Comparison of ENCODE assay signal across 20 cellular contexts in the genomic region with DNA sequence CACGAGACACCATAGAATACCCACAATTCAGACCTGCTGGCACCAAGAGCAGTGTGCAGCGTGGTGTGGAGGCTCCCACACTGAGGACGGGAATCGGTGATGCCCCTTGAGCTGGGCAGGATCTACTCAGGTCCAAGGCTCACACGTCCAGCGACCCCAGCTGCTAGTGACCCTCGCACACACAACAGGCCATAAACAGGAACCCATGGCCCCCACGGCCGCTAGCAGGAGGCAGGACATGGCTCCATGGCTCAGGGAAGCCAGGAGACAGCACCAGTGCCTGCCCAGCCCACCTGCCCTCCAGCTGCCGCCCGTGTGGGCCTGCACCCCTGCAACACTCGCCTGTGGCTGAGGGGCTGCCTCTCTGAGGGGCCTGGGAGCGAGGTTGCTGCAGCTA. TPM values are rescaled to one million over a fixed set of nuclear protein-coding genes. Genes with fewer than 3 reads are reported as not detected.
A peak's percentile ranks its signal among the peaks of the same experiment; 100 is the strongest.
DNase-seq lines count a peak whose midpoint lies in the region; ATAC-seq and TF ChIP-seq lines count a peak whose summit lies in the region.
"Had no signal": no experiment of that assay in that cellular context is flagged by ENCODE, and none has a peak within 500 bp of the region (broad histone marks: within the 10 kb centered on the region; RNA-seq: fewer than 3 reads in every experiment).

No MANE protein-coding gene starts in this region.

- H3K27me3 Mint-ChIP-seq in activated CD8-positive, alpha-beta memory T cell treated with anti-CD3 and anti-CD28 coated beads, Interleukin-2, amount 10 ng/mL, durations not matched to agents 7 days and 5 days, result peaks cover 16% of the 10 kb centered on the region

- H3K4me1 ChIP-seq in mucosa of descending colon (ENCODE audit: low read depth) (peaks cover 3% of the 10 kb centered on the region), suprapubic skin (peaks cover 5% of the 10 kb centered on the region)

- no peak for TF ChIP-seq EP300 in suprapubic skin (IDR thresholded peaks at IDR 0.05)

- H3K27me3 ChIP-seq in suprapubic skin, result peaks cover 50% of the 10 kb centered on the region

- no peak for TF ChIP-seq CTCF in GM13976 (IDR thresholded peaks at IDR 0.05; ENCODE audit: borderline replicate concordance, control extremely low read depth, extremely low read depth, insufficient read depth, missing control alignments)
- TF ChIP-seq CTCF in mucosa of descending colon (IDR thresholded peaks at IDR 0.05), result no peak
- no peak for TF ChIP-seq CTCF in suprapubic skin (IDR thresholded peaks at IDR 0.05)

- no peak overlapping the region for H3K27ac ChIP-seq in suprapubic skin
- H3K27ac ChIP-seq: RWPE1, SJSA1 had no signal

- intact Hi-C loops in mucosa of descending colon (cut with DNase I, micrococcal nuclease), result no loop called here

- no peaks in the 10 kb centered on the region for H3K36me3 Mint-ChIP-seq in activated CD8-positive, alpha-beta memory T cell treated with anti-CD3 and anti-CD28 coated beads, Interleukin-2, amount 10 ng/mL, durations not matched to agents 7 days and 5 days
- H3K36me3 Mint-ChIP-seq: CD14-positive monocyte had no signal

- no peak overlapping the region for H3K4me3 Mint-ChIP-seq in activated CD8-positive, alpha-beta memory T cell treated with anti-CD3 and anti-CD28 coated beads, Interleukin-2, amount 10 ng/mL, durations not matched to agents 7 days and 5 days
- H3K4me3 Mint-ChIP-seq: H9 had no signal

- H3K27ac Mint-ChIP-seq in activated CD8-positive, alpha-beta memory T cell treated with anti-CD3 and anti-CD28 coated beads, Interleukin-2, amount 10 ng/mL, durations not matched to agents 7 days and 5 days, result no peak overlapping the region
- H3K27ac Mint-ChIP-seq: H9 had no signal

- ATAC-seq in activated CD8-positive, alpha-beta memory T cell treated with anti-CD3 and anti-CD28 coated beads, Interleukin-2, amount 10 ng/mL, durations not matched to agents 7 days and 5 days, result no peak
- peak; percentile 16 for ATAC-seq in mucosa of descending colon
- ATAC-seq in GM19463 (IDR thresholded peaks at IDR 0.05; ENCODE audit: unreplicated experiment), result no peak

- H3K4me1 Mint-ChIP-seq in activated CD8-positive, alpha-beta memory T cell treated with anti-CD3 and anti-CD28 coated beads, Interleukin-2, amount 10 ng/mL, durations not matched to agents 7 days and 5 days, result no peaks in the 10 kb centered on the region
- H3K4me1 Mint-ChIP-seq: CD14-positive monocyte had no signal

- TF ChIP-seq POLR2A in suprapubic skin (IDR thresholded peaks at IDR 0.05), result no peak

- H3K36me3 ChIP-seq in mucosa of descending colon (ENCODE audit: low read depth) (no peaks in the 10 kb centered on the region), suprapubic skin (no peaks in the 10 kb centered on the region)
- H3K36me3 ChIP-seq: SJSA1 had no signal

- WGBS in suprapubic skin, result 88% methylated on average over 6 of the region's 13 CpGs

- H3K4me3 ChIP-seq in mucosa of descending colon, result no peak overlapping the region
- no peak overlapping the region for H3K4me3 ChIP-seq in suprapubic skin
- H3K4me3 ChIP-seq: SJSA1 had no signal

- H3K9me3 Mint-ChIP-seq in activated CD8-positive, alpha-beta memory T cell treated with anti-CD3 and anti-CD28 coated beads, Interleukin-2, amount 10 ng/mL, durations not matched to agents 7 days and 5 days (ENCODE audit: low read depth), result no peaks in the 10 kb centered on the region

- DNase-seq in GM13976 (ENCODE audit: low spot score) (peak; percentile 15), mucosa of descending colon (no peak), suprapubic skin (ENCODE audit: low spot score in 2 of 2) (peak; percentile 44 to 55)
- peak; percentile 30 for DNase-seq in activated CD8-positive, alpha-beta memory T cell treated with anti-CD3 and anti-CD28 coated beads, Interleukin-2, amount 10 ng/mL, durations not matched to agents 7 days and 5 days
- DNase-seq in stimulated activated naive CD4-positive, alpha-beta T cell treated with Interleukin-2 at 50 U/mL for 16 hours (lab: John Stamatoyannopoulos, UW), result no peak
- DNase-seq in activated CD4-positive, CD25-positive, alpha-beta regulatory T cell treated with anti-CD3 and anti-CD28 coated beads, Interleukin-2, amount 50 U/mL, for 72 hours, result no peak
- DNase-seq: COR-L47; DMS153; EL; H9; NCI-H1417; NCI-H2029 treated with DMSO at 0.1 percent for 48 hours; NCI-H2171 treated with DMSO at 0.1 percent for 48 hours; NCI-H446 treated with DMSO at 0.1 percent for 48 hours; NK-92 treated with Interleukin-12 subunit alpha and Interleukin-12 subunit beta, amount 100 ng/mL, for 24 hours; OCI-M1 had no signal

- CTCF ChIA-PET in activated CD8-positive, alpha-beta memory T cell treated with anti-CD3 and anti-CD28 coated beads, Interleukin-2, amount 10 ng/mL, durations not matched to agents 7 days and 5 days (lab: Charles Lee), result interaction anchor here (1.3 kb wide), 1 partner anchor 379 kb away, joined by 3 read pairs; no protein-coding TSS in a partner anchor

- no peaks in the 10 kb centered on the region for H3K9me3 ChIP-seq in mucosa of descending colon
- no peaks in the 10 kb centered on the region for H3K9me3 ChIP-seq in suprapubic skin

- in situ Hi-C loops in GM13976 (cut with MboI; ENCODE audit: low sequenced_read_pairs, unreplicated experiment), result no loop called here

RNA-seq across cellular contexts. Expression of a gene that starts 43.4 kb away (rescaled TPM):
- total RNA-seq in activated CD8-positive, alpha-beta memory T cell treated with anti-CD3 and anti-CD28 coated beads, Interleukin-2, amount 10 ng/mL, durations not matched to agents 7 days and 5 days, result 1 to 10 TPM; 1.3 to 1.7 TPM
- total RNA-seq in mucosa of descending colon (100 to 1,000 TPM in 1 of 3 donors, 10 to 100 TPM in 2; 29.2 to 272 (median 77.7) TPM), suprapubic skin (1 to 10 TPM; 3.7 to 5.9 (median 4.3) TPM)

RNA-seq across cellular contexts. Expression of a gene that starts 44.5 kb away (rescaled TPM):
- total RNA-seq in activated CD8-positive, alpha-beta memory T cell treated with anti-CD3 and anti-CD28 coated beads, Interleukin-2, amount 10 ng/mL, durations not matched to agents 7 days and 5 days, result 10 to 100 TPM; 32.2 to 40.5 TPM
- total RNA-seq in mucosa of descending colon (1 to 10 TPM; 7.3 to 9.7 (median 8.8) TPM), suprapubic skin (10 to 100 TPM in 2 of 4 donors, 1 to 10 TPM in 2; 8.3 to 13.6 (median 10.9) TPM)

Comparison
In these comparisons a context has a peak if more than half of its experiments do, and no peak if none do; other contexts are left out.
1. DNase-seq: peak in GM13976 (single experiment), activated CD8-positive, alpha-beta memory T cell treated with anti-CD3 and anti-CD28 coated beads, Interleukin-2, amount 10 ng/mL, durations not matched to agents 7 days and 5 days (single experiment) and suprapubic skin (2 of 2); none in mucosa of descending colon (0 of 3), stimulated activated naive CD4-positive, alpha-beta T cell treated with Interleukin-2 at 50 U/mL for 16 hours (single experiment) and activated CD4-positive, CD25-positive, alpha-beta regulatory T cell treated with anti-CD3 and anti-CD28 coated beads, Interleukin-2, amount 50 U/mL, for 72 hours (single experiment).
2. RNA of a gene that starts 43.4 kb away (total RNA-seq): 29.2 to 272 TPM in mucosa of descending colon; 3.7 to 5.9 TPM in suprapubic skin and 1.3 to 1.7 TPM in activated CD8-positive, alpha-beta memory T cell treated with anti-CD3 and anti-CD28 coated beads, Interleukin-2, amount 10 ng/mL, durations not matched to agents 7 days and 5 days; every median in the first group is over 4 times any median in the second.